Comparison of ENCODE assay signal across 2 cellular contexts in genomic region chr17:67044940-67045339, GRCh38.
A peak's percentile ranks its signal among the peaks of the same experiment; 100 is the strongest.
TF ChIP-seq lines count a peak whose summit lies in the region.

No MANE protein-coding gene starts in this region.

TF ChIP-seq in HepG2, 621 proteins besides CTCF, POLR2A, EP300 and RAD21:
- TF ChIP-seq ETV5 (CRISPR knock-in tag; IDR thresholded peaks at IDR 0.05; ENCODE audit: borderline replicate concordance) (no peak), ZBTB25 (CRISPR knock-in tag; IDR thresholded peaks at IDR 0.05) (no peak), ZNF883 (CRISPR knock-in tag; IDR thresholded peaks at IDR 0.05; ENCODE audit: not compliant biosample characterization) (peak; percentile 35)

TF ChIP-seq in H1, 55 proteins besides CTCF, POLR2A, EP300 and RAD21:
- no peak for TF ChIP-seq TAF1 (IDR thresholded peaks at IDR 0.05; ENCODE audit: low read depth, low read length)
- TF ChIP-seq TBP (IDR thresholded peaks at IDR 0.05; ENCODE audit: low read depth, low read length): no peak
- no peak for TF ChIP-seq KDM5A (IDR thresholded peaks at IDR 0.05; ENCODE audit: low read length)
- no peak for TF ChIP-seq TCF12 (IDR thresholded peaks at IDR 0.05; ENCODE audit: low read depth, low read length)
- no peak for TF ChIP-seq SIN3A (conservative IDR thresholded peaks at IDR 0.05 in 1 of 2, IDR thresholded peaks at IDR 0.05 in 1 of 2; ENCODE audit: low read depth in 1 of 2, low read length in 2 of 2)
- TF ChIP-seq NRF1 (IDR thresholded peaks at IDR 0.05; ENCODE audit: low read depth, low read length): no peak
- no peak for TF ChIP-seq POLR2AphosphoS5 (IDR thresholded peaks at IDR 0.05; ENCODE audit: low read depth, low read length)
- TF ChIP-seq GABPA (IDR thresholded peaks at IDR 0.05; ENCODE audit: borderline replicate concordance, insufficient read depth, low read length): no peak
- TF ChIP-seq RNF2 (IDR thresholded peaks at IDR 0.05; ENCODE audit: borderline replicate concordance, low read depth, low read length, missing control alignments, poor library complexity, severe bottlenecking): no peak
- TF ChIP-seq CTBP2 (IDR thresholded peaks at IDR 0.05; ENCODE audit: borderline replicate concordance, insufficient read depth, insufficient read length, low read length): no peak
- TF ChIP-seq MAX (IDR thresholded peaks at IDR 0.05): no peak
- TF ChIP-seq SIX5 (IDR thresholded peaks at IDR 0.05; ENCODE audit: low read depth, low read length): no peak
- TF ChIP-seq CBX5 (IDR thresholded peaks at IDR 0.05; ENCODE audit: low read depth, low read length): no peak
- TF ChIP-seq CREB1 (IDR thresholded peaks at IDR 0.05): no peak
- no peak for TF ChIP-seq FOSL1 (IDR thresholded peaks at IDR 0.05; ENCODE audit: insufficient read depth, low read depth, low read length)
- TF ChIP-seq RBBP5 (IDR thresholded peaks at IDR 0.05; ENCODE audit: borderline replicate concordance, low read depth, low read length): no peak
- TF ChIP-seq MAFK (IDR thresholded peaks at IDR 0.05; ENCODE audit: low read depth, low read length): no peak
- TF ChIP-seq ZNF274 (IDR thresholded peaks at IDR 0.05; ENCODE audit: borderline replicate concordance, extremely low read depth, low read length): no peak
